ENCODE assay signal across 26 cellular contexts in genomic region chr1:53359934-53360276, GRCh38. TPM values are rescaled to one million over a fixed set of nuclear protein-coding genes. Genes with fewer than 3 reads are reported as not detected.
DNase-seq lines count a peak whose midpoint lies in the region; ATAC-seq and TF ChIP-seq lines count a peak whose summit lies in the region.
"Had no signal": no experiment of that assay in that cellular context is flagged by ENCODE, and none has a peak within 500 bp of the region (broad histone marks: within the 10 kb centered on the region; RNA-seq: fewer than 3 reads in every experiment).

No MANE protein-coding gene starts in this region.

- peaks cover 6% of the 10 kb centered on the region for H3K9me3 Mint-ChIP-seq in activated CD4-positive, alpha-beta memory T cell treated with anti-CD3 and anti-CD28 coated beads, Interleukin-2, amount 10 ng/mL, durations not matched to agents 7 days and 5 days

- no peak overlapping the region for H2BK12ac ChIP-seq in neuronal stem cell (ENCODE audit: low read length)

- no peak overlapping the region for H3K27ac Mint-ChIP-seq in activated CD4-positive, alpha-beta memory T cell treated with anti-CD3 and anti-CD28 coated beads, Interleukin-2, amount 10 ng/mL, durations not matched to agents 7 days and 5 days
- H3K27ac Mint-ChIP-seq: CD4-positive, alpha-beta memory T cell had no signal

- H3K4me2 ChIP-seq in neuronal stem cell (ENCODE audit: insufficient read depth, low read length, poor library complexity, severe bottlenecking) = no peak overlapping the region
- H3K4me2 ChIP-seq: A549 had no signal

- H3K9me3 ChIP-seq in heart right ventricle = peaks cover 0 to 39% (median 25%) of the 10 kb centered on the region in 11 donors
- H3K9me3 ChIP-seq in neuronal stem cell (replicated peaks in 1 of 2; ENCODE audit: control insufficient read depth in 2 of 2, insufficient read depth in 1 of 2, low read depth in 1 of 2, low read length in 2 of 2) = peaks cover 2 to 9% of the 10 kb centered on the region in 2 donors
- H3K9me3 ChIP-seq in BE2C = no peaks in the 10 kb centered on the region

- no peak overlapping the region for H3K4me3 Mint-ChIP-seq in activated CD4-positive, alpha-beta memory T cell treated with anti-CD3 and anti-CD28 coated beads, Interleukin-2, amount 10 ng/mL, durations not matched to agents 7 days and 5 days
- H3K4me3 Mint-ChIP-seq: CD4-positive, alpha-beta memory T cell had no signal

- POLR2A ChIA-PET in activated CD4-positive, alpha-beta memory T cell treated with anti-CD3 and anti-CD28 coated beads, Interleukin-2, amount 10 ng/mL, durations not matched to agents 7 days and 5 days (lab: Charles Lee) = interaction anchor here (1.0 kb wide), 1 partner anchor 19 kb away, joined by 3 read pairs; no protein-coding TSS in a partner anchor

- intact Hi-C loops in cardiac septum (cut with DNase I) = no loop called here
- intact Hi-C loops in heart right ventricle (cut with DNase I) = no loop called here

- no peak overlapping the region for H3K14ac ChIP-seq in neuronal stem cell (ENCODE audit: low read length)

- H3K4ac ChIP-seq in neuronal stem cell (ENCODE audit: low read length) = no peak overlapping the region

- H2AFZ ChIP-seq in neuronal stem cell (ENCODE audit: low read length) = peak overlapping the region; percentile 77

- ATAC-seq in heart right ventricle (no peak), GM18868 (IDR thresholded peaks at IDR 0.05; ENCODE audit: unreplicated experiment) (no peak), HG02938 (IDR thresholded peaks at IDR 0.05; ENCODE audit: unreplicated experiment) (no peak)
- ATAC-seq: A549, GM12878, HCT116 had no signal

- H3K79me1 ChIP-seq in neuronal stem cell (ENCODE audit: low read depth, low read length) = no peaks in the 10 kb centered on the region

- H3K18ac ChIP-seq in neuronal stem cell (ENCODE audit: low read length) = no peak overlapping the region

- peak; percentile 12 for DNase-seq in cardiac septum (ENCODE audit: low spot score)
- DNase-seq in heart right ventricle = no peak
- peak; percentile 9 for DNase-seq in activated CD4-positive, alpha-beta memory T cell treated with anti-CD3 and anti-CD28 coated beads, Interleukin-2, amount 10 ng/mL, durations not matched to agents 7 days and 5 days
- DNase-seq in neuronal stem cell (ENCODE audit: low spot score) = no peak
- DNase-seq in BE2C = no peak
- DNase-seq: AML-193; C1 segment of cervical spinal cord; CD4-positive, alpha-beta memory T cell; COR-L47; GDM1; IMR-90; NCI-H1092 treated with DMSO at 0.1 percent for 48 hours; NCI-H1436; NCI-H187; NCI-H2081 treated with DMSO at 0.1 percent for 48 hours; NCI-H2171; NCI-H226; NCI-H510A; NCI-H69; SHP77 had no signal

- H3K23ac ChIP-seq in neuronal stem cell (ENCODE audit: low read depth, low read length, poor library complexity) = no peak overlapping the region

- H3K4me1 Mint-ChIP-seq in activated CD4-positive, alpha-beta memory T cell treated with anti-CD3 and anti-CD28 coated beads, Interleukin-2, amount 10 ng/mL, durations not matched to agents 7 days and 5 days = peaks cover 4% of the 10 kb centered on the region

- H2BK120ac ChIP-seq in neuronal stem cell (ENCODE audit: low read depth, low read length) = no peak overlapping the region

- H2BK5ac ChIP-seq in neuronal stem cell (ENCODE audit: low read length) = no peak overlapping the region

- no peak overlapping the region for H4K8ac ChIP-seq in neuronal stem cell (ENCODE audit: low read depth, low read length)

- H4K91ac ChIP-seq in neuronal stem cell (ENCODE audit: low read depth, low read length, poor library complexity) = no peak overlapping the region

- no peaks in the 10 kb centered on the region for H3K4me1 ChIP-seq in heart right ventricle
- H3K4me1 ChIP-seq in neuronal stem cell (ENCODE audit: control insufficient read depth in 2 of 2, insufficient read depth in 1 of 2, low read depth in 1 of 2, low read length in 2 of 2) = peaks cover 0 to 9% of the 10 kb centered on the region in 2 donors
- no peaks in the 10 kb centered on the region for H3K4me1 ChIP-seq in BE2C
- H3K4me1 ChIP-seq: A549 had no signal

- H3K4me3 ChIP-seq in heart right ventricle (no peak overlapping the region), neuronal stem cell (ENCODE audit: low read length in 2 of 2) (no peak overlapping the region), BE2C (ENCODE audit: low read depth, low read length) (no peak overlapping the region)
- H3K4me3 ChIP-seq: A549, GM12878 had no signal

- peak overlapping the region; percentile 61 for H2BK15ac ChIP-seq in neuronal stem cell (ENCODE audit: low read length)

- H3K27ac ChIP-seq in heart right ventricle (no peak overlapping the region), neuronal stem cell (replicated peaks; ENCODE audit: low read length) (no peak overlapping the region)
- H3K27ac ChIP-seq: A549, RWPE1 had no signal

- H3K9ac ChIP-seq in neuronal stem cell (ENCODE audit: low read depth, low read length, poor library complexity) = no peak overlapping the region

- H2AK5ac ChIP-seq in neuronal stem cell (ENCODE audit: low read depth, low read length) = peak overlapping the region; percentile 6

- H3K36me3 ChIP-seq in heart right ventricle = no peaks in the 10 kb centered on the region
- no peaks in the 10 kb centered on the region for H3K36me3 ChIP-seq in neuronal stem cell (replicated peaks in 1 of 2; ENCODE audit: control insufficient read depth in 2 of 2, insufficient read depth in 2 of 2, low read length in 2 of 2)
- H3K36me3 ChIP-seq in BE2C = no peaks in the 10 kb centered on the region

- TF ChIP-seq CTCF in heart right ventricle (IDR thresholded peaks at IDR 0.05) (no peak), BE2C (IDR thresholded peaks at IDR 0.05; ENCODE audit: low read depth, low read length) (no peak)

- WGBS in heart right ventricle, 2 donors = 53 to 63% methylated on average over 2 of the region's 2 CpGs
- WGBS in neuronal stem cell (ENCODE audit: extremely low coverage in 2 of 2, insufficient read length in 2 of 2, insufficient replicate concordance in 1 of 2), 2 donors = no CpG with 5 or more reads among the region's 2 CpGs

- CTCF ChIA-PET in activated CD4-positive, alpha-beta memory T cell treated with anti-CD3 and anti-CD28 coated beads, Interleukin-2, amount 10 ng/mL, durations not matched to agents 7 days and 5 days (lab: Charles Lee) = interaction anchor here (1.6 kb wide), 1 partner anchor 82 kb away, joined by 5 read pairs; no protein-coding TSS in a partner anchor

- H3K36me3 Mint-ChIP-seq in activated CD4-positive, alpha-beta memory T cell treated with anti-CD3 and anti-CD28 coated beads, Interleukin-2, amount 10 ng/mL, durations not matched to agents 7 days and 5 days (ENCODE audit: low read depth) = peaks cover 2% of the 10 kb centered on the region

- H3K27me3 Mint-ChIP-seq in activated CD4-positive, alpha-beta memory T cell treated with anti-CD3 and anti-CD28 coated beads, Interleukin-2, amount 10 ng/mL, durations not matched to agents 7 days and 5 days = peaks cover 33% of the 10 kb centered on the region

- H3K27me3 ChIP-seq in heart right ventricle = peaks cover 0 to 11% (median 0%) of the 10 kb centered on the region in 7 donors
- H3K27me3 ChIP-seq in neuronal stem cell (ENCODE audit: control insufficient read depth in 3 of 3, insufficient read depth in 3 of 3, low read depth in 1 of 3, low read length in 3 of 3) = peaks cover 0 to 2% (median 0%) of the 10 kb centered on the region in 3 experiments
- no peaks in the 10 kb centered on the region for H3K27me3 ChIP-seq in BE2C

RNA-seq across cellular contexts. Expression of gene LRP8, which starts 32.0 kb away (rescaled TPM):
- total RNA-seq in cardiac septum (2.3 TPM), heart right ventricle (1 to 10 TPM; 1.7 to 4.7 (median 2.3) TPM)
- 1 to 10 TPM in 1 of 2 donors, under 1 TPM in 1; 0.37 to 1.1 TPM for polyA plus RNA-seq in heart right ventricle
- 10 to 100 TPM; 51.5 to 52.7 TPM for total RNA-seq in activated CD4-positive, alpha-beta memory T cell treated with anti-CD3 and anti-CD28 coated beads, Interleukin-2, amount 10 ng/mL, durations not matched to agents 7 days and 5 days
- 23.6 TPM for polyA plus RNA-seq in neuronal stem cell (2013, experiment 1 of 2)
- 22.6 TPM for polyA plus RNA-seq in neuronal stem cell (2013, experiment 2 of 2)
- polyA plus RNA-seq in BE2C (2012; ENCODE audit: insufficient read depth, insufficient read length, low read depth) = 24.0 TPM

Comparison
In these comparisons a context has a peak if more than half of its experiments do, and no peak if none do; other contexts are left out.
1. DNase-seq: peak in cardiac septum (single experiment) and activated CD4-positive, alpha-beta memory T cell treated with anti-CD3 and anti-CD28 coated beads, Interleukin-2, amount 10 ng/mL, durations not matched to agents 7 days and 5 days (single experiment); none in heart right ventricle (0 of 2), neuronal stem cell (single experiment) and BE2C (single experiment).
2. RNA of gene LRP8, which starts 32.0 kb away (total RNA-seq): 51.5 to 52.7 TPM in activated CD4-positive, alpha-beta memory T cell treated with anti-CD3 and anti-CD28 coated beads, Interleukin-2, amount 10 ng/mL, durations not matched to agents 7 days and 5 days; 2.3 TPM in cardiac septum (single experiment) and 1.7 to 4.7 TPM in heart right ventricle; every median in the first group is over 4 times any median in the second.